9 cellular contexts compared by ENCODE assay signal in genomic region chr3:48268936-48269551, GRCh38. TPM values are rescaled to one million over a fixed set of nuclear protein-coding genes. Genes with fewer than 3 reads are reported as not detected.
DNase-seq lines count a peak whose midpoint lies in the region; ATAC-seq and TF ChIP-seq lines count a peak whose summit lies in the region.
"Had no signal": no experiment of that assay in that cellular context is flagged by ENCODE, and none has a peak within 500 bp of the region (broad histone marks: within the 10 kb centered on the region; RNA-seq: fewer than 3 reads in every experiment).

No MANE protein-coding gene starts in this region.

- H3T11ph ChIP-seq in H9 (ENCODE audit: low read length): no peak overlapping the region

- peak overlapping the region in 1 of 3 experiments; percentile 62; a peak in 2 of 7 replicates for H3K27ac Mint-ChIP-seq in H9

- peaks cover under 1% of the 10 kb centered on the region for H4K20me1 ChIP-seq in H9 (ENCODE audit: control insufficient read depth, insufficient read depth, insufficient read length)

- peaks cover 0 to 2% of the 10 kb centered on the region in 2 experiments; a peak in 2 of 4 replicates for H3K4me1 Mint-ChIP-seq in H9

- H3K27ac ChIP-seq in RWPE2 (ENCODE audit: poor library complexity, severe bottlenecking) (peak overlapping the region; percentile 98), H9 (ENCODE audit: insufficient read length, low read depth, low read length) (no peak overlapping the region)

- 47 to 57% methylated on average over 23 of the region's 23 CpGs for WGBS in lower leg skin, 2 donors
- no CpG with 5 or more reads among the region's 23 CpGs for WGBS in H9 (ENCODE audit: extremely low coverage, insufficient read length, low lambda C conversion rate)

- no peak overlapping the region for H3K4me3 Mint-ChIP-seq in H9

- TF ChIP-seq CTCF in RWPE2 (IDR thresholded peaks at IDR 0.05; ENCODE audit: poor library complexity, severe bottlenecking): no peak
- no peak for TF ChIP-seq CTCF in lower leg skin (IDR thresholded peaks at IDR 0.05)
- TF ChIP-seq CTCF in H9 (conservative IDR thresholded peaks at IDR 0.05): no peak

- no peak overlapping the region for H3K14ac ChIP-seq in H9 (ENCODE audit: insufficient read depth, low read length)

- no peak overlapping the region for H4K8ac ChIP-seq in H9 (replicated peaks; ENCODE audit: insufficient read length, low read depth, low read length)

- H3K4me2 ChIP-seq in H9 (ENCODE audit: insufficient read depth, insufficient read length, low read length): no peak overlapping the region

- H3K36me3 Mint-ChIP-seq in H9 (ENCODE audit: insufficient read depth in 1 of 3, low read depth in 3 of 3): peaks cover 75 to 78% (median 75%) of the 10 kb centered on the region in 3 experiments

- no peak for TF ChIP-seq POLR2A in lower leg skin (IDR thresholded peaks at IDR 0.05)

- H3K4me3 ChIP-seq in RWPE2 (ENCODE audit: severe bottlenecking) (no peak overlapping the region), lower leg skin (ENCODE audit: low read depth, poor library complexity, severe bottlenecking) (no peak overlapping the region), MG63 (no peak overlapping the region)

- H3K4me1 ChIP-seq in RWPE2 (ENCODE audit: insufficient read depth, poor library complexity, severe bottlenecking) (peaks cover 26% of the 10 kb centered on the region), H9 (ENCODE audit: insufficient read depth, low read length) (no peaks in the 10 kb centered on the region)

- no peak overlapping the region for H3K23ac ChIP-seq in H9 (ENCODE audit: insufficient read length, low read depth, low read length)

- H3K27me3 ChIP-seq in RWPE2 (ENCODE audit: insufficient read depth, poor library complexity, severe bottlenecking) (no peaks in the 10 kb centered on the region), H9 (ENCODE audit: insufficient read depth, low read length) (no peaks in the 10 kb centered on the region), MG63 (no peaks in the 10 kb centered on the region)

- H3K36me3 ChIP-seq in RWPE2 (ENCODE audit: low read depth) (peaks cover 26% of the 10 kb centered on the region), MG63 (no peaks in the 10 kb centered on the region)

- H3K27me3 Mint-ChIP-seq in H9 (ENCODE audit: low read depth): no peaks in the 10 kb centered on the region; the same call in 1 of the 2 replicates

- H3K4ac ChIP-seq in H9 (ENCODE audit: low read depth, low read length): no peak overlapping the region

- no peak overlapping the region for H2AFZ ChIP-seq in H9 (ENCODE audit: low read length)

- H2BK20ac ChIP-seq in H9 (ENCODE audit: low read depth, low read length, poor library complexity, severe bottlenecking): no peak overlapping the region

- no peaks in the 10 kb centered on the region for H3K9me3 ChIP-seq in RWPE2 (ENCODE audit: severe bottlenecking)
- H3K9me3 ChIP-seq in H9 (ENCODE audit: control insufficient read depth, low read depth, low read length): peaks cover 6% of the 10 kb centered on the region
- H3K9me3 ChIP-seq in MG63: no peaks in the 10 kb centered on the region

- no peak overlapping the region for H3K18ac ChIP-seq in H9 (ENCODE audit: insufficient read length, low read depth, low read length)

- DNase-seq in RWPE2 (ENCODE audit: low spot score) (no peak), lower leg skin (ENCODE audit: low spot score in 2 of 2) (peak; percentile 28 to 83), H9 (no peak), EL (no peak), MG63 (no peak)
- peak; percentile 28 for DNase-seq in activated T-helper 9 cell treated with anti-CD3 and anti-CD28 coated beads, Interleukin-2, amount 50 U/mL, for 16 hours (ENCODE audit: low read depth)
- peak; percentile 54 to 69 for DNase-seq in stimulated activated CD8-positive, alpha-beta memory T cell treated with anti-CD3 and anti-CD28 coated beads, Interleukin-15, amount 100 ng/mL, for 48 hours (ENCODE audit: low read depth in 2 of 2)

- no peak overlapping the region for H3K56ac ChIP-seq in H9 (ENCODE audit: insufficient read length, low read depth, low read length)

- peaks cover 3% of the 10 kb centered on the region for H3K79me1 ChIP-seq in H9 (ENCODE audit: insufficient read depth, low read depth, low read length, poor library complexity, severe bottlenecking)

- H4K5ac ChIP-seq in H9 (ENCODE audit: insufficient read length, low read depth, low read length): no peak overlapping the region

- no peaks in the 10 kb centered on the region for H3K23me2 ChIP-seq in H9 (ENCODE audit: insufficient read length, low read depth, low read length, poor library complexity, severe bottlenecking)

- H3K79me2 ChIP-seq in H9 (ENCODE audit: insufficient read depth, low read length): no peaks in the 10 kb centered on the region

- no peak overlapping the region for H2BK12ac ChIP-seq in H9 (ENCODE audit: insufficient read length, low read depth, low read length)

- H2AK5ac ChIP-seq in H9 (ENCODE audit: insufficient read length, low read length): no peak overlapping the region

- no peak for ATAC-seq in RWPE2 (ENCODE audit: low read depth)
- ATAC-seq in GM21529 (IDR thresholded peaks at IDR 0.05; ENCODE audit: unreplicated experiment): no peak

- H3K9ac ChIP-seq in H9 (ENCODE audit: extremely low read depth, insufficient read length, low read length): no peak overlapping the region

- peaks cover 15 to 23% of the 10 kb centered on the region in 2 experiments for H3K9me3 Mint-ChIP-seq in H9

- intact Hi-C loops in lower leg skin (cut with DNase I; ENCODE audit: low total_unique reads): no loop called here

- no peak overlapping the region for H2BK5ac ChIP-seq in H9 (ENCODE audit: insufficient read length, low read length)

- H4K91ac ChIP-seq in H9 (ENCODE audit: insufficient read length, low read depth, low read length): no peak overlapping the region

- no peak overlapping the region for H2BK15ac ChIP-seq in H9 (ENCODE audit: low read depth, low read length)

- no peak overlapping the region for H2BK120ac ChIP-seq in H9 (ENCODE audit: low read depth, low read length, poor library complexity, severe bottlenecking)

RNA-seq across cellular contexts. Expression of gene ZNF589, which starts 28.1 kb away (rescaled TPM):
- 1 to 10 TPM; 4.8 to 9.4 (median 9.0) TPM for total RNA-seq in lower leg skin
- 86.0 and 88.2 TPM in 2 replicates for total RNA-seq in H9 (2021)
- total RNA-seq in MG63 (2014; rRNA removed; shearing (Covaris generic); ENCODE audit: low replicate concordance): 3.0 and 4.5 TPM in 2 replicates

RNA-seq across cellular contexts. Expression of gene NME6, which starts 32.1 kb away (rescaled TPM):
- 10 to 100 TPM; 23.4 to 44.8 (median 32.9) TPM for total RNA-seq in lower leg skin
- total RNA-seq in H9 (2021): 19.2 and 22.0 TPM in 2 replicates
- total RNA-seq in MG63 (2014; rRNA removed; shearing (Covaris generic); ENCODE audit: low replicate concordance): 14.9 and 42.4 TPM in 2 replicates

RNA-seq across cellular contexts. Expression of gene CAMP, which starts 45.7 kb away (rescaled TPM):
- total RNA-seq in lower leg skin (1 to 10 TPM in 1 of 4 donors, not detected in 3; 1.1 TPM), H9 (2021) (not detected in 2 replicates)
- not detected in 2 replicates for total RNA-seq in MG63 (2014; rRNA removed; shearing (Covaris generic); ENCODE audit: low replicate concordance)
- total RNA-seq: Daoy had no signal

Comparison
In these comparisons a context has a peak if more than half of its experiments do, and no peak if none do; other contexts are left out.
1. DNase-seq: peak in activated T-helper 9 cell treated with anti-CD3 and anti-CD28 coated beads, Interleukin-2, amount 50 U/mL, for 16 hours (single experiment), lower leg skin (2 of 2) and stimulated activated CD8-positive, alpha-beta memory T cell treated with anti-CD3 and anti-CD28 coated beads, Interleukin-15, amount 100 ng/mL, for 48 hours (2 of 2); none in RWPE2 (single experiment), H9 (single experiment), EL (single experiment) and MG63 (single experiment).